1 cellular context compared by ENCODE assay signal in genomic region chr12:51482808-51483532, GRCh38.
TF ChIP-seq lines count a peak whose summit lies in the region.

No MANE protein-coding gene starts in this region.

TF ChIP-seq in SK-N-SH, 30 proteins besides CTCF, POLR2A, EP300 and RAD21 (continued from another document):
- TF ChIP-seq REST (IDR thresholded peaks at IDR 0.05; ENCODE audit: low read depth, low read length) = no peak
- TF ChIP-seq IRF3 (IDR thresholded peaks at IDR 0.05; ENCODE audit: low read depth, low read length) = no peak
TF ChIP-seq in SK-N-SH: peak in this region for 0.
